In the genomic region with DNA sequence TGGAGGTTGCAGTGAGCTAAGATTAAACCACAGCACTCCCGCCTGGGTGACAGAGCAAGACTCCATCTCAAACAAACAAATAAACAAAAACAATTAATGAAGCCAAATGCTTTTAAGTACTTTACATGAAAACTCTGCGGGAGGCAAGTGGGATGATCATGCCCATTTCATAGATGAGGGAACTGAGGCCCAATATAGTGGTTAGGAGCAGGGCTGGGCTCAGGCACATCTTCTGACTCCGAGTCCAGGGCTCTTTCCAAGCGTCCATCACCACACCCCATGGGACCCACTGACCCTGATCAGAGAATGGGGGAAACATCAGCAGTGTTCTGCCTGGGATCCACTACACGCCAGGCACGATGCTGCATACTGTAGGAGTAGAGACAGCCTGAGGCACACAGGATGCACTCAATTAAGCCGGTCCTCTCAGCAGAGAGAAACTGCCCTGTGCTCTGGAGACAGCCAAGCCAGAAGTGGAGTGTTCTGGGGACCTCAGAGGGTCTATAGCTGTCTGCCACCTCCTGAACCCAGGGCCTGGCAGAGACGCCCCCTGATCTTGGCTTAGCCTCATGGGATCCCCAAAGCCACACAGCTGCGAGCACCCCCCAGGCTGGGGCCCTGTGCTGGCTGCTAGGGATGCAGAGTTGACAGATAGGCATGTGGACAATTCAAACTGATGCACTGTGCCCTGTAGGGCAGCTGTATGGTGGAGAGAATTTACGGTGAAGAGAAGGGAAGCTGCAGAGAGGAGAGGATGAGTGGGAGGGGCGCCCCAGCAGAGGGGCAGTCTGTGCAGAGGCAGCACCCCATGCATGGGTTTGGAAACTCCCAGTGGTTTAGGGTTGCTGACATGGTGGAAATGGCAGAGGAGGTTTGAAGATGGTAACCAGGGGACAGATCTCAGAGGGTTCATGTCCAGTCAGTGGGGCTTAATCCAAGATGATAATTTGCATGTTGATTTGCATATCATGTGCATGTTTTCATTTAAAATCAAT, we compare ENCODE assay signal across 25 cellular contexts. TPM values are rescaled to one million over a fixed set of nuclear protein-coding genes. Genes with fewer than 3 reads are reported as not detected.
DNase-seq lines count a peak whose midpoint lies in the region; FAIRE-seq and TF ChIP-seq lines count a peak whose summit lies in the region.
"Had no signal": no experiment of that assay in that cellular context is flagged by ENCODE, and none has a peak within 500 bp of the region (broad histone marks: within the 10 kb centered on the region; RNA-seq: fewer than 3 reads in every experiment).

No MANE protein-coding gene starts in this region.

- no peaks in the 10 kb centered on the region for H3K9me3 ChIP-seq in kidney (ENCODE audit: control insufficient read depth in 1 of 2, low read length in 2 of 2)
- H3K9me3 ChIP-seq: Peyer's patch, uterus had no signal

- no peaks in the 10 kb centered on the region for H3K36me3 ChIP-seq in kidney (ENCODE audit: control insufficient read depth in 1 of 2, insufficient read depth in 2 of 2, low read length in 2 of 2)
- H3K36me3 ChIP-seq: Peyer's patch, uterus had no signal

- FAIRE-seq in GM12891 (lab: Jason Lieb, UNC) = peak; percentile 72
- no peak for FAIRE-seq in kidney (lab: Jason Lieb, UNC)
- FAIRE-seq: A204.1, endothelial cell of umbilical vein, GM18507, TTC549 had no signal

- H3K9ac ChIP-seq in kidney (ENCODE audit: low read length in 2 of 2) = no peak overlapping the region

- intact Hi-C loops in kidney (cut with DNase I) = no loop called here

- TF ChIP-seq POLR2A in GM12891 (IDR thresholded peaks at IDR 0.05; ENCODE audit: low read depth, low read length) = no peak

- H3K4me1 ChIP-seq in kidney (ENCODE audit: control insufficient read depth in 1 of 2, insufficient read depth in 1 of 2, low read depth in 1 of 2, low read length in 2 of 2) = no peaks in the 10 kb centered on the region
- H3K4me1 ChIP-seq: Peyer's patch, uterus had no signal

- DNase-seq in activated CD4-positive, alpha-beta T cell treated with anti-CD3 and anti-CD28 coated beads for 48 hours = peak; percentile 25
- no peak for DNase-seq in activated CD4-positive, alpha-beta T cell treated with anti-CD3 and anti-CD28 coated beads for 4 hours
- DNase-seq in GM12891 (ENCODE audit: insufficient read length, low spot score) = no peak
- DNase-seq in RPMI8226 = peak; percentile 30
- DNase-seq in kidney = peak; percentile 15
- DNase-seq in GM19240 (ENCODE audit: insufficient read length, low spot score) = no peak
- no peak for DNase-seq in inferior parietal cortex (ENCODE audit: extremely low spot score)
- no peak for DNase-seq in middle frontal gyrus (ENCODE audit: extremely low spot score, low spot score)
- DNase-seq: activated CD4-positive, alpha-beta T cell treated with anti-CD3 and anti-CD28 coated beads, Interleukin-2, amount 10 ng/mL, durations not matched to agents 7 days and 5 days; AML-193; CD4-positive, alpha-beta memory T cell; dorsolateral prefrontal cortex; NCI-H1417 treated with DMSO at 0.1 percent for 48 hours; NCI-H446; NK-92 treated with Interleukin-12 subunit alpha and Interleukin-12 subunit beta, amount 100 ng/mL, for 24 hours; Peyer's patch; uterus had no signal

- no peak for TF ChIP-seq CTCF in kidney (IDR thresholded peaks at IDR 0.05; ENCODE audit: borderline replicate concordance, extremely low read depth, insufficient read depth)

- no peak overlapping the region for H3K4me3 ChIP-seq in kidney (ENCODE audit: low read length in 2 of 2)
- H3K4me3 ChIP-seq: dorsolateral prefrontal cortex, GM23338, lung, Peyer's patch, uterus had no signal

- no peak overlapping the region for H3K27ac ChIP-seq in kidney (ENCODE audit: low read depth in 2 of 2, low read length in 2 of 2)
- H3K27ac ChIP-seq: dorsolateral prefrontal cortex, Peyer's patch, uterus had no signal

TF ChIP-seq in GM12891, 5 proteins besides CTCF, POLR2A, EP300 and RAD21:
- TF ChIP-seq PAX5 (IDR thresholded peaks at IDR 0.05; ENCODE audit: insufficient read depth, low read length, severe bottlenecking) (no peak), POU2F2 (IDR thresholded peaks at IDR 0.05; ENCODE audit: low read depth, low read length) (peak; percentile 29; the same call in 1 of the 2 replicates)

RNA-seq across cellular contexts. Expression of gene TTBK1, which starts 13.7 kb away (rescaled TPM):
- 0.03 TPM for polyA plus RNA-seq in GM12891 (2012; ENCODE audit: low read depth, missing spikeins)
- total RNA-seq in kidney = 0.31 TPM
- polyA plus RNA-seq in kidney (ENCODE audit: insufficient read depth, low read depth, low replicate concordance) = 0.26 TPM
- total RNA-seq: endothelial cell of umbilical vein had no signal
- polyA plus RNA-seq: CD4-positive, alpha-beta memory T cell had no signal

RNA-seq across cellular contexts. Expression of gene DNPH1, which starts 27.7 kb away (rescaled TPM):
- 113 TPM for polyA plus RNA-seq in GM12891 (2012; ENCODE audit: low read depth, missing spikeins)
- total RNA-seq in kidney = 74.3 TPM
- polyA plus RNA-seq in kidney (ENCODE audit: insufficient read depth, low read depth, low replicate concordance) = 373 TPM

RNA-seq across cellular contexts. Expression of gene SLC22A7, which starts 41.1 kb away (rescaled TPM):
- 0.37 TPM for polyA plus RNA-seq in GM12891 (2012; ENCODE audit: low read depth, missing spikeins)
- 2.0 TPM for total RNA-seq in kidney
- 34.8 TPM for polyA plus RNA-seq in kidney (ENCODE audit: insufficient read depth, low read depth, low replicate concordance)
- total RNA-seq: activated CD4-positive, alpha-beta T cell treated with anti-CD3 and anti-CD28 coated beads, Interleukin-2, amount 10 ng/mL, durations not matched to agents 7 days and 5 days; CD4-positive, alpha-beta memory T cell; endothelial cell of umbilical vein; GM23338; kidney epithelial cell; lung; posterior vena cava; uterus had no signal
- polyA plus RNA-seq: CD4-positive, alpha-beta memory T cell; endothelial cell of umbilical vein; lung had no signal

RNA-seq across cellular contexts. Expression of gene CRIP3, which starts 51.7 kb away (rescaled TPM):
- polyA plus RNA-seq in GM12891 (2012; ENCODE audit: low read depth, missing spikeins) = 12.2 TPM
- total RNA-seq in kidney = 5.6 TPM
- 14.3 TPM for polyA plus RNA-seq in kidney (ENCODE audit: insufficient read depth, low read depth, low replicate concordance)
- total RNA-seq: endothelial cell of umbilical vein had no signal
- polyA plus RNA-seq: CD4-positive, alpha-beta memory T cell; endothelial cell of umbilical vein had no signal

Comparison
In these comparisons a context has a peak if more than half of its experiments do, and no peak if none do; other contexts are left out.
1. DNase-seq: peak in activated CD4-positive, alpha-beta T cell treated with anti-CD3 and anti-CD28 coated beads for 48 hours (single experiment), RPMI8226 (single experiment) and kidney (single experiment); none in activated CD4-positive, alpha-beta T cell treated with anti-CD3 and anti-CD28 coated beads for 4 hours (0 of 2), GM12891 (single experiment), GM19240 (single experiment), inferior parietal cortex (single experiment) and middle frontal gyrus (single experiment).